In genomic region chrX:88886908-88887307, GRCh38 we compare ENCODE assay signal across 19 cellular contexts.
DNase-seq lines count a peak whose midpoint lies in the region; ATAC-seq and TF ChIP-seq lines count a peak whose summit lies in the region.
"Had no signal": no experiment of that assay in that cellular context is flagged by ENCODE, and none has a peak within 500 bp of the region (broad histone marks: within the 10 kb centered on the region; RNA-seq: fewer than 3 reads in every experiment).

No MANE protein-coding gene starts in this region.

- no peaks in the 10 kb centered on the region for H3K27me3 ChIP-seq in GM23338 (ENCODE audit: insufficient read depth)
- H3K27me3 ChIP-seq in endodermal cell (ENCODE audit: control insufficient read depth, insufficient read depth, low read length, poor library complexity, severe bottlenecking): no peaks in the 10 kb centered on the region
- no peaks in the 10 kb centered on the region for H3K27me3 ChIP-seq in stomach
- no peaks in the 10 kb centered on the region for H3K27me3 ChIP-seq in MM.1S (replicated peaks; ENCODE audit: insufficient read depth, low read length)
- H3K27me3 ChIP-seq: BE2C had no signal

- H3K9me3 Mint-ChIP-seq in GM23338: peaks cover 2% of the 10 kb centered on the region; the same call in 1 of the 3 replicates
- peaks cover 8% of the 10 kb centered on the region for H3K9me3 Mint-ChIP-seq in endodermal cell
- H3K9me3 Mint-ChIP-seq in type B pancreatic cell: no peaks in the 10 kb centered on the region

- H3K27me3 Mint-ChIP-seq in GM23338 (ENCODE audit: insufficient read depth, low read depth, poor library complexity) (no peaks in the 10 kb centered on the region), endodermal cell (ENCODE audit: insufficient read depth) (no peaks in the 10 kb centered on the region), type B pancreatic cell (no peaks in the 10 kb centered on the region)
- H3K27me3 Mint-ChIP-seq: CD4-positive, CD25-positive, alpha-beta regulatory T cell had no signal

- no peak for ATAC-seq in GM23338

- no peak for TF ChIP-seq POLR2A in stomach (IDR thresholded peaks at IDR 0.05)

- DNase-seq in SIG-M5 treated with dmso at 0.1 percent for 504 hours (lab: John Stamatoyannopoulos, UW; ENCODE audit: unreplicated experiment) (peak; percentile 19), SIG-M5 (lab: John Stamatoyannopoulos, UW) (no peak), GM23338 (ENCODE audit: low spot score) (no peak), endodermal cell (peak; percentile 49), stomach (peak; percentile 30), DMS153 treated with DMSO at 0.1 percent for 48 hours (lab: John Stamatoyannopoulos, UW; ENCODE audit: unreplicated experiment) (no peak), type B pancreatic cell (ENCODE audit: extremely low spot score, unreplicated experiment) (no peak), MM.1S (no peak)
- DNase-seq: BE2C; CD4-positive, CD25-positive, alpha-beta regulatory T cell; COR-L47; GDM1; NCI-H1105; NCI-H187 treated with DMSO at 0.1 percent for 48 hours; NCI-H2107; NCI-H69; SHP77 treated with DMSO at 0.1 percent for 48 hours; T-helper 1 cell had no signal

- H3K27ac Mint-ChIP-seq in GM23338 (no peak overlapping the region), endodermal cell (peak overlapping the region; percentile 46), type B pancreatic cell (no peak overlapping the region)

- TF ChIP-seq CTCF in GM23338 (conservative IDR thresholded peaks at IDR 0.05; ENCODE audit: low read depth in 2 of 2) (no peak), endodermal cell (conservative IDR thresholded peaks at IDR 0.05) (no peak), stomach (IDR thresholded peaks at IDR 0.05) (no peak), type B pancreatic cell (conservative IDR thresholded peaks at IDR 0.05) (no peak), MM.1S (IDR thresholded peaks at IDR 0.05; ENCODE audit: low read length) (no peak)

- no peak overlapping the region for H3K4me3 Mint-ChIP-seq in GM23338
- H3K4me3 Mint-ChIP-seq in endodermal cell: no peak overlapping the region
- H3K4me3 Mint-ChIP-seq in type B pancreatic cell: no peak overlapping the region
- H3K4me3 Mint-ChIP-seq: CD4-positive, CD25-positive, alpha-beta regulatory T cell had no signal

- H3K36me3 Mint-ChIP-seq in GM23338 (ENCODE audit: low read depth): no peaks in the 10 kb centered on the region
- H3K36me3 Mint-ChIP-seq in endodermal cell (ENCODE audit: low read depth): peaks cover 5% of the 10 kb centered on the region
- no peaks in the 10 kb centered on the region for H3K36me3 Mint-ChIP-seq in type B pancreatic cell
- H3K36me3 Mint-ChIP-seq: CD4-positive, CD25-positive, alpha-beta regulatory T cell had no signal

- H3K9me2 ChIP-seq in GM23338 (ENCODE audit: insufficient read depth) (no peaks in the 10 kb centered on the region), MM.1S (replicated peaks; ENCODE audit: insufficient read depth, low read length) (no peaks in the 10 kb centered on the region)

- no peak for TF ChIP-seq EP300 in stomach (IDR thresholded peaks at IDR 0.05)

- no peaks in the 10 kb centered on the region for H3K9me3 ChIP-seq in endodermal cell (ENCODE audit: control insufficient read depth, low read length)
- no peaks in the 10 kb centered on the region for H3K9me3 ChIP-seq in stomach
- H3K9me3 ChIP-seq in MM.1S (replicated peaks; ENCODE audit: insufficient read depth, low read length): no peaks in the 10 kb centered on the region
- H3K9me3 ChIP-seq: BE2C had no signal

- H3K4me1 Mint-ChIP-seq in GM23338 (no peaks in the 10 kb centered on the region), endodermal cell (peaks cover 8% of the 10 kb centered on the region), type B pancreatic cell (ENCODE audit: unreplicated experiment) (no peaks in the 10 kb centered on the region)
- H3K4me1 Mint-ChIP-seq: CD4-positive, CD25-positive, alpha-beta regulatory T cell had no signal

- no peaks in the 10 kb centered on the region for H3K79me2 ChIP-seq in GM23338 (replicated peaks; ENCODE audit: insufficient read depth)
- no peaks in the 10 kb centered on the region for H3K79me2 ChIP-seq in MM.1S (ENCODE audit: low read length)

- H3K27ac ChIP-seq in GM23338 (ENCODE audit: low read depth) (no peak overlapping the region), endodermal cell (ENCODE audit: low read depth, low read length) (no peak overlapping the region), stomach (no peak overlapping the region), MM.1S (ENCODE audit: low read length) (no peak overlapping the region)
- H3K27ac ChIP-seq: RWPE1 had no signal

- H3K4me3 ChIP-seq in GM23338: no peak overlapping the region
- no peak overlapping the region for H3K4me3 ChIP-seq in endodermal cell (ENCODE audit: low read length)
- H3K4me3 ChIP-seq in stomach: no peak overlapping the region
- H3K4me3 ChIP-seq in MM.1S (ENCODE audit: low read length): no peak overlapping the region

- H3K4me2 ChIP-seq in GM23338: no peak overlapping the region
- H3K4me2 ChIP-seq in MM.1S (ENCODE audit: low read depth, low read length): no peak overlapping the region

- peak overlapping the region; percentile 47; the same call in 1 of the 2 replicates for H2AFZ ChIP-seq in GM23338
- no peak overlapping the region for H2AFZ ChIP-seq in MM.1S (ENCODE audit: low read length)

- 100% methylated on average over 1 of the region's 1 CpG; no CpG with 5 or more reads in 1 of the 2 experiments for WGBS in endodermal cell (ENCODE audit: insufficient coverage in 1 of 2, insufficient read length in 1 of 2), 2 experiments
- 40 to 80% (median 53%) methylated on average over 1 of the region's 1 CpG for WGBS in stomach, 5 donors

- H3K36me3 ChIP-seq in GM23338 (ENCODE audit: insufficient read depth) (no peaks in the 10 kb centered on the region), endodermal cell (ENCODE audit: control insufficient read depth, insufficient read depth, low read length) (no peaks in the 10 kb centered on the region), stomach (no peaks in the 10 kb centered on the region), MM.1S (replicated peaks; ENCODE audit: insufficient read depth, low read length) (no peaks in the 10 kb centered on the region)
- H3K36me3 ChIP-seq: BE2C had no signal

- no peaks in the 10 kb centered on the region for H3F3A ChIP-seq in GM23338 (replicated peaks; ENCODE audit: low read depth)
- no peaks in the 10 kb centered on the region for H3F3A ChIP-seq in MM.1S (ENCODE audit: insufficient read depth, low read length)

- H3K9ac ChIP-seq in endodermal cell (ENCODE audit: extremely low read depth, low read length, poor library complexity, severe bottlenecking): no peak overlapping the region
- no peak overlapping the region for H3K9ac ChIP-seq in MM.1S (ENCODE audit: low read length)

- H4K20me1 ChIP-seq in GM23338 (replicated peaks; ENCODE audit: insufficient read depth): no peaks in the 10 kb centered on the region
- no peaks in the 10 kb centered on the region for H4K20me1 ChIP-seq in MM.1S (ENCODE audit: insufficient read depth, low read length)

- intact Hi-C loops in stomach (cut with DNase I; ENCODE audit: low total_unique reads): no loop called here

- H3K4me1 ChIP-seq in GM23338 (ENCODE audit: insufficient read depth) (no peaks in the 10 kb centered on the region), endodermal cell (ENCODE audit: control insufficient read depth, insufficient read depth, low read length) (no peaks in the 10 kb centered on the region), stomach (no peaks in the 10 kb centered on the region), MM.1S (ENCODE audit: low read length) (no peaks in the 10 kb centered on the region)
- H3K4me1 ChIP-seq: BE2C had no signal

TF ChIP-seq in GM23338, 12 proteins besides CTCF, POLR2A, EP300 and RAD21 (continues in another document):
- no peak for TF ChIP-seq ETS1 (IDR thresholded peaks at IDR 0.05)
- TF ChIP-seq EZH2phosphoT487 (IDR thresholded peaks at IDR 0.05; ENCODE audit: unreplicated experiment): no peak
- no peak for TF ChIP-seq NANOG (IDR thresholded peaks at IDR 0.05; ENCODE audit: borderline replicate concordance)

Comparison
In these comparisons a context has a peak if more than half of its experiments do, and no peak if none do; other contexts are left out.
1. DNase-seq: peak in SIG-M5 treated with dmso at 0.1 percent for 504 hours (single experiment), endodermal cell (single experiment) and stomach (single experiment); none in SIG-M5 (single experiment), GM23338 (single experiment), DMS153 treated with DMSO at 0.1 percent for 48 hours (single experiment), type B pancreatic cell (single experiment) and MM.1S (single experiment).